ENCODE assay signal across 8 cellular contexts in genomic region chr1:109617291-109617801, GRCh38. TPM values are rescaled to one million over a fixed set of nuclear protein-coding genes. Genes with fewer than 3 reads are reported as not detected.
DNase-seq lines count a peak whose midpoint lies in the region; ATAC-seq, FAIRE-seq and TF ChIP-seq lines count a peak whose summit lies in the region.

No MANE protein-coding gene starts in this region.

- H2BK15ac ChIP-seq in H1 (ENCODE audit: low read length) = 0 out of 2 replicates have a peak overlapping the region, but pooled peaks have one; percentile 40

- H2BK120ac ChIP-seq in H1 (replicated peaks; ENCODE audit: low read depth, low read length) = no peak overlapping the region

- H3K4me3 ChIP-seq in H1 (ENCODE audit: extremely low read depth in 1 of 4, insufficient read depth in 2 of 4, low read depth in 3 of 4, low read length in 4 of 4) = no peak overlapping the region
- no peak overlapping the region for H3K4me3 ChIP-seq in vagina

- H2BK20ac ChIP-seq in H1 (ENCODE audit: low read length) = peak overlapping the region; percentile 25; the same call in 1 of the 2 replicates

- POLR2A ChIA-PET in H1 (lab: Charles Lee; ENCODE audit: partially characterized antibody) = interaction anchor here (1.2 to 2.0 kb wide), 6 partner anchors 8 to 69 kb away, joined by 3 to 11 read pairs (median 7); partner anchors contain the start of gene GNAI3

- no peaks in the 10 kb centered on the region for H3K9me3 Mint-ChIP-seq in osteocyte (ENCODE audit: unreplicated experiment)

- no peak for ATAC-seq in HG03378 (IDR thresholded peaks at IDR 0.05; ENCODE audit: unreplicated experiment)

- peak overlapping the region; percentile 15 to 30; a peak in 3 of 4 replicates for H3K4me2 ChIP-seq in H1 (ENCODE audit: insufficient read depth in 1 of 2, low read depth in 2 of 2, low read length in 2 of 2)

- no peak overlapping the region for H3K23ac ChIP-seq in H1 (ENCODE audit: insufficient read length)

- no peak overlapping the region for H2BK5ac ChIP-seq in H1 (ENCODE audit: low read depth, low read length)

- peak; percentile 29 to 46; a peak in 3 of 4 replicates for TF ChIP-seq RAD21 in H1 (IDR thresholded peaks at IDR 0.05 in 1 of 2, conservative IDR thresholded peaks at IDR 0.05 in 1 of 2; ENCODE audit: low read depth in 2 of 2, low read length in 2 of 2)

- H2AK5ac ChIP-seq in H1 (ENCODE audit: low read depth, low read length) = no peak overlapping the region

- intact Hi-C loops in vagina (cut with DNase I) = no loop called here

- TF ChIP-seq CTCF in H1 (IDR thresholded peaks at IDR 0.05; ENCODE audit: control extremely low read depth in 1 of 3, insufficient read depth in 1 of 3, low read depth in 1 of 3, low read length in 3 of 3) = peak in 2 of 3 experiments; percentile 11 to 33; a peak in 2 of 4 replicates
- TF ChIP-seq CTCF in osteocyte (IDR thresholded peaks at IDR 0.05) = no peak
- no peak for TF ChIP-seq CTCF in vagina (IDR thresholded peaks at IDR 0.05)

- 0 out of 2 replicates have a peak overlapping the region, but pooled peaks have one; percentile 70 for H2BK12ac ChIP-seq in H1 (ENCODE audit: low read depth, low read length)

- no peak for TF ChIP-seq EP300 in H1 (IDR thresholded peaks at IDR 0.05; ENCODE audit: borderline replicate concordance in 1 of 2, low read depth in 2 of 2, low read length in 2 of 2)

- H4K5ac ChIP-seq in H1 (ENCODE audit: insufficient read length, low read depth, low read length) = no peak overlapping the region

- CTCF ChIA-PET in H1 (lab: Charles Lee; ENCODE audit: partially characterized antibody) = interaction anchor here (0.7 to 6.8 kb wide), 18 partner anchors 9 to 159 kb away, joined by 3 to 92 read pairs (median 4); no protein-coding TSS in a partner anchor

- H3K27me3 Mint-ChIP-seq in osteocyte (ENCODE audit: unreplicated experiment) = no peaks in the 10 kb centered on the region

- peak overlapping the region; percentile 3 for H3K27ac Mint-ChIP-seq in osteocyte (ENCODE audit: unreplicated experiment)

- H3K9me3 ChIP-seq in H1 (ENCODE audit: insufficient read depth in 2 of 2, low read depth in 1 of 2, low read length in 1 of 2) = no peaks in the 10 kb centered on the region
- H3K9me3 ChIP-seq in vagina = no peaks in the 10 kb centered on the region

- H3K23me2 ChIP-seq in H1 (ENCODE audit: low read depth, low read length) = peaks cover 16% of the 10 kb centered on the region

- H4K8ac ChIP-seq in H1 (ENCODE audit: extremely low read depth, insufficient read depth, low read length) = no peak overlapping the region

- H3K27ac ChIP-seq in H1 (ENCODE audit: low read depth, low read length) = peak overlapping the region; percentile 26; the same call in 1 of the 2 replicates
- H3K27ac ChIP-seq in vagina = no peak overlapping the region

- no peak overlapping the region for H3K4me3 Mint-ChIP-seq in osteocyte (ENCODE audit: unreplicated experiment)

- no peaks in the 10 kb centered on the region for H3K36me3 Mint-ChIP-seq in osteocyte (ENCODE audit: unreplicated experiment)

- H3K27me3 ChIP-seq in H1 (replicated peaks in 1 of 4; ENCODE audit: control insufficient read depth in 3 of 4, extremely low read depth in 1 of 4, insufficient read depth in 3 of 4, low read length in 3 of 4) = no peaks in the 10 kb centered on the region
- no peaks in the 10 kb centered on the region for H3K27me3 ChIP-seq in vagina

- no peak overlapping the region for H3K4ac ChIP-seq in H1 (replicated peaks; ENCODE audit: insufficient read length, low read depth, low read length)

- H3K79me2 ChIP-seq in H1 (ENCODE audit: control insufficient read depth in 1 of 2, insufficient read depth in 2 of 2, low read length in 2 of 2) = peaks cover 0 to 14% of the 10 kb centered on the region in 2 experiments; a peak in 2 of 4 replicates

- no peak for FAIRE-seq in H1 (lab: Jason Lieb, UNC)

- H3K79me1 ChIP-seq in H1 (ENCODE audit: low read depth, low read length) = peaks cover 7% of the 10 kb centered on the region

- H2AFZ ChIP-seq in H1 (ENCODE audit: low read length) = peak overlapping the region; percentile 91; the same call in 1 of the 2 replicates

- no peak for TF ChIP-seq POLR2A in H1 (IDR thresholded peaks at IDR 0.05; ENCODE audit: control extremely low read depth in 1 of 2, low read depth in 2 of 2, low read length in 2 of 2)
- TF ChIP-seq POLR2A in vagina (IDR thresholded peaks at IDR 0.05) = no peak

- H3K18ac ChIP-seq in H1 (ENCODE audit: extremely low read depth, low read length) = no peak overlapping the region; the same call in 1 of the 2 replicates

- H3K4me1 Mint-ChIP-seq in osteocyte (ENCODE audit: unreplicated experiment) = peaks cover 26% of the 10 kb centered on the region

- DNase-seq in EL = peak; percentile 89
- DNase-seq in NOMO-1 (lab: John Stamatoyannopoulos, UW; ENCODE audit: unreplicated experiment in 2 of 2) = peak; percentile 64 to 83
- no peak for DNase-seq in H1 (ENCODE audit: low read depth in 1 of 2, low spot score in 2 of 2)
- DNase-seq in osteocyte (ENCODE audit: extremely low spot score, unreplicated experiment) = no peak
- no peak for DNase-seq in NCI-H187 (lab: John Stamatoyannopoulos, UW)
- DNase-seq in T-helper 9 cell = no peak
- DNase-seq in vagina (ENCODE audit: extremely low spot score in 2 of 2) = no peak

- H3K36me3 ChIP-seq in H1 (ENCODE audit: control insufficient read depth in 2 of 4, insufficient read depth in 4 of 4, low read length in 3 of 4) (no peaks in the 10 kb centered on the region), vagina (no peaks in the 10 kb centered on the region)

- no peak overlapping the region for H3K9ac ChIP-seq in H1 (replicated peaks in 1 of 4; ENCODE audit: extremely low read depth in 1 of 4, low read depth in 3 of 4, low read length in 3 of 4)

- WGBS in H1 (ENCODE audit: extremely low coverage in 1 of 2, insufficient coverage in 1 of 2, insufficient read length in 1 of 2, insufficient replicate concordance in 2 of 2, low coverage in 1 of 2, low lambda C conversion rate in 2 of 2, missing lambda C conversion rate in 1 of 2), 2 experiments = 39% methylated on average over 3 of the region's 3 CpGs; no CpG with 5 or more reads in 1 of the 2 experiments

- peaks cover 0 to 11% of the 10 kb centered on the region in 2 experiments for H4K20me1 ChIP-seq in H1 (replicated peaks in 1 of 2; ENCODE audit: control insufficient read depth in 1 of 2, insufficient read depth in 2 of 2, low read length in 2 of 2)

- H3K56ac ChIP-seq in H1 (replicated peaks; ENCODE audit: insufficient read length, low read depth, low read length) = no peak overlapping the region

- no peak overlapping the region for H3K14ac ChIP-seq in H1 (ENCODE audit: insufficient read length)

- no peak overlapping the region for H4K91ac ChIP-seq in H1 (replicated peaks; ENCODE audit: insufficient read length, low read length)

- H3K4me1 ChIP-seq in H1 (replicated peaks in 1 of 4; ENCODE audit: control insufficient read depth in 3 of 4, insufficient read depth in 4 of 4, low read length in 3 of 4) (peaks cover 4 to 23% (median 12%) of the 10 kb centered on the region in 4 experiments), vagina (peaks cover 24% of the 10 kb centered on the region)

TF ChIP-seq in H1, 55 proteins besides CTCF, POLR2A, EP300 and RAD21 (continues in another document):
- TF ChIP-seq CHD1 (IDR thresholded peaks at IDR 0.05; ENCODE audit: low read depth, low read length) = no peak

RNA-seq across cellular contexts. Expression of gene GNAT2, which starts 2.1 kb away (rescaled TPM):
- total RNA-seq in H1 (2021; fragmentation: NEBNext Ultra II Directional; extraction: Animal tissue kit (Norgen Biotek cat#: 25700)) = not detected in 2 replicates
- 0.05 and 0.14 TPM in 2 replicates for polyA plus RNA-seq in H1 (2011; rRNA removed)
- polyA plus RNA-seq in H1 (2011; cell fraction: cytosol; rRNA removed) = 0.19 TPM
- polyA plus RNA-seq in H1 (2011; cell fraction: nucleus; rRNA removed) = 0.16 TPM
- polyA plus RNA-seq in H1 (2012, experiment 1 of 2) = 0.13 to 0.37 TPM in 2 of 4 replicates, not detected in the others
- polyA plus RNA-seq in H1 (2012, experiment 2 of 2) = not detected
- polyA plus RNA-seq in H1 (2013, experiment 1 of 2) = 0.12 TPM
- 0.06 TPM for polyA plus RNA-seq in H1 (2013, experiment 2 of 2)
- polyA minus RNA-seq in H1 (2011; rRNA and poly(A)+ RNA removed) = 0.82 TPM in 1 of 2 replicates, not detected in the other
- polyA minus RNA-seq in H1 (2011; cell fraction: cytosol; rRNA and poly(A)+ RNA removed) = not detected
- polyA minus RNA-seq in H1 (2011; cell fraction: nucleus; rRNA and poly(A)+ RNA removed) = 0.50 TPM
- not detected in 2 replicates for total RNA-seq in osteocyte
- not detected for total RNA-seq in vagina

RNA-seq across cellular contexts. Expression of gene AMPD2, which starts 2.3 kb away (rescaled TPM):
- 67.7 and 69.4 TPM in 2 replicates for total RNA-seq in H1 (2021; fragmentation: NEBNext Ultra II Directional; extraction: Animal tissue kit (Norgen Biotek cat#: 25700))
- 37.2 and 52.8 TPM in 2 replicates for polyA plus RNA-seq in H1 (2011; rRNA removed)
- polyA plus RNA-seq in H1 (2011; cell fraction: cytosol; rRNA removed) = 37.9 TPM
- polyA plus RNA-seq in H1 (2011; cell fraction: nucleus; rRNA removed) = 294 TPM
- 48.2 to 52.4 TPM (median 49.0 TPM) in 4 replicates for polyA plus RNA-seq in H1 (2012, experiment 1 of 2)
- polyA plus RNA-seq in H1 (2012, experiment 2 of 2) = 39.0 TPM
- 28.5 TPM for polyA plus RNA-seq in H1 (2013, experiment 1 of 2)
- polyA plus RNA-seq in H1 (2013, experiment 2 of 2) = 27.0 TPM
- 47.4 and 58.0 TPM in 2 replicates for polyA minus RNA-seq in H1 (2011; rRNA and poly(A)+ RNA removed)
- polyA minus RNA-seq in H1 (2011; cell fraction: cytosol; rRNA and poly(A)+ RNA removed) = 29.3 TPM
- polyA minus RNA-seq in H1 (2011; cell fraction: nucleus; rRNA and poly(A)+ RNA removed) = 60.7 TPM
- 59.4 and 64.0 TPM in 2 replicates for total RNA-seq in osteocyte
- 38.5 TPM for total RNA-seq in vagina

RNA-seq across cellular contexts. Expression of gene GSTM4, which starts 38.6 kb away (rescaled TPM):
- 11.3 and 18.7 TPM in 2 replicates for total RNA-seq in H1 (2021; fragmentation: NEBNext Ultra II Directional; extraction: Animal tissue kit (Norgen Biotek cat#: 25700))
- polyA plus RNA-seq in H1 (2011; rRNA removed) = 24.0 and 31.4 TPM in 2 replicates
- 20.5 TPM for polyA plus RNA-seq in H1 (2011; cell fraction: cytosol; rRNA removed)
- 20.2 TPM for polyA plus RNA-seq in H1 (2011; cell fraction: nucleus; rRNA removed)
- 16.0 to 18.7 TPM (median 16.9 TPM) in 4 replicates for polyA plus RNA-seq in H1 (2012, experiment 1 of 2)
- polyA plus RNA-seq in H1 (2012, experiment 2 of 2) = 16.4 TPM
- polyA plus RNA-seq in H1 (2013, experiment 1 of 2) = 12.7 TPM
- 13.7 TPM for polyA plus RNA-seq in H1 (2013, experiment 2 of 2)
- polyA minus RNA-seq in H1 (2011; rRNA and poly(A)+ RNA removed) = 15.7 and 17.2 TPM in 2 replicates
- 5.1 TPM for polyA minus RNA-seq in H1 (2011; cell fraction: cytosol; rRNA and poly(A)+ RNA removed)
- 9.8 TPM for polyA minus RNA-seq in H1 (2011; cell fraction: nucleus; rRNA and poly(A)+ RNA removed)
- total RNA-seq in osteocyte = 24.3 and 25.1 TPM in 2 replicates
- total RNA-seq in vagina = 36.1 TPM

RNA-seq across cellular contexts. Expression of gene GSTM2, which starts 50.5 kb away (rescaled TPM):
- 9.6 and 12.2 TPM in 2 replicates for total RNA-seq in H1 (2021; fragmentation: NEBNext Ultra II Directional; extraction: Animal tissue kit (Norgen Biotek cat#: 25700))
- 20.7 and 23.1 TPM in 2 replicates for polyA plus RNA-seq in H1 (2011; rRNA removed)
- polyA plus RNA-seq in H1 (2011; cell fraction: cytosol; rRNA removed) = 19.4 TPM
- polyA plus RNA-seq in H1 (2011; cell fraction: nucleus; rRNA removed) = 52.6 TPM
- polyA plus RNA-seq in H1 (2012, experiment 1 of 2) = 15.0 to 24.0 TPM (median 21.6 TPM) in 4 replicates
- 20.0 TPM for polyA plus RNA-seq in H1 (2012, experiment 2 of 2)
- polyA plus RNA-seq in H1 (2013, experiment 1 of 2) = 14.5 TPM
- polyA plus RNA-seq in H1 (2013, experiment 2 of 2) = 14.1 TPM
- polyA minus RNA-seq in H1 (2011; rRNA and poly(A)+ RNA removed) = 9.3 and 11.2 TPM in 2 replicates
- polyA minus RNA-seq in H1 (2011; cell fraction: cytosol; rRNA and poly(A)+ RNA removed) = 3.3 TPM
- polyA minus RNA-seq in H1 (2011; cell fraction: nucleus; rRNA and poly(A)+ RNA removed) = 14.2 TPM
- total RNA-seq in osteocyte = 38.6 and 39.0 TPM in 2 replicates
- 130 TPM for total RNA-seq in vagina

Comparison
In these comparisons a context has a peak if more than half of its experiments do, and no peak if none do; other contexts are left out.
1. DNase-seq: peak in EL (single experiment) and NOMO-1 (2 of 2); none in H1 (0 of 2), osteocyte (single experiment), NCI-H187 (0 of 2), T-helper 9 cell (single experiment) and vagina (0 of 2).
2. CTCF ChIP-seq: peak in H1 (2 of 3); none in osteocyte (single experiment) and vagina (0 of 3).